ENCODE assay signal across 13 cellular contexts in the genomic region with DNA sequence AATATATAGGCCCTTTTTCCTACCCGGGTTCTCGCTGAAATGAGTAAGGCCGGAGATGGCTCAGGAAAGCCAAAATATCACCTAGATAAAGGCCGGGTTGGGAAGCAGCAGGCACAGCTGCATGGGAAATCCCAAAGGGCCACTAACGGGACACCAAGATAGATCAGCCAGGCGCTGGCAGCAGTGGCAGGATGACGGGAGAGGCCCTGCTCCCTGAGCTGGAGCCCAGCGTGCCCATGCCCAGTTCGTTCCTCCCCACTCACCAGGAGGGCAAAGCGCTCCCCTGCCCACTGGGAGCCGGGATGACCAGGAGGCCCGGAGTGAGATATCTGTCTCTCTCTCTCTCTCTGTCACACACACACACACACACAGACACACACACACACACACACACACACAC.
DNase-seq lines count a peak whose midpoint lies in the region; ATAC-seq, FAIRE-seq and TF ChIP-seq lines count a peak whose summit lies in the region.
"Had no signal": no experiment of that assay in that cellular context is flagged by ENCODE, and none has a peak within 500 bp of the region (broad histone marks: within the 10 kb centered on the region; RNA-seq: fewer than 3 reads in every experiment).

No MANE protein-coding gene starts in this region.

- H3K27me3 ChIP-seq in endothelial cell of umbilical vein (ENCODE audit: control insufficient read depth in 2 of 2, insufficient read depth in 2 of 2, low read length in 2 of 2) (no peaks in the 10 kb centered on the region), trophoblast cell (ENCODE audit: insufficient read depth, low read length) (no peaks in the 10 kb centered on the region)

- H3K4me1 ChIP-seq in ES-I3 (ENCODE audit: insufficient read depth, low read length) (no peaks in the 10 kb centered on the region; the same call in 1 of the 2 replicates), endothelial cell of umbilical vein (ENCODE audit: control insufficient read depth, extremely low read depth, insufficient read depth, low read length) (no peaks in the 10 kb centered on the region), trophoblast cell (ENCODE audit: control insufficient read depth in 1 of 2, insufficient read depth in 2 of 2, low read length in 2 of 2) (peaks cover 0 to 4% of the 10 kb centered on the region in 2 experiments)

- no peak overlapping the region for H3K4ac ChIP-seq in trophoblast cell (ENCODE audit: low read depth, low read length)

- H3K4me3 ChIP-seq in endothelial cell of umbilical vein (replicated peaks in 1 of 3; ENCODE audit: insufficient read depth in 1 of 3, low read depth in 1 of 3, low read length in 3 of 3) (no peak overlapping the region), trophoblast cell (ENCODE audit: low read depth, low read length) (no peak overlapping the region)

- peak overlapping the region; percentile 74; the same call in 1 of the 2 replicates for H3K9ac ChIP-seq in ES-I3 (ENCODE audit: low read depth, low read length)
- H3K9ac ChIP-seq in endothelial cell of umbilical vein (replicated peaks; ENCODE audit: extremely low read depth, insufficient read depth, low read length): no peak overlapping the region
- no peak overlapping the region for H3K9ac ChIP-seq in trophoblast cell (ENCODE audit: low read length)

- H3K9me3 ChIP-seq in ES-I3 (ENCODE audit: control insufficient read depth, insufficient read depth, low read length) (peaks cover 7% of the 10 kb centered on the region; the same call in 1 of the 2 replicates), endothelial cell of umbilical vein (replicated peaks; ENCODE audit: control insufficient read depth, insufficient read depth, low read length) (no peaks in the 10 kb centered on the region), trophoblast cell (ENCODE audit: insufficient read depth, low read depth, low read length) (peaks cover 9% of the 10 kb centered on the region)

- no peak for TF ChIP-seq CTCF in endothelial cell of umbilical vein (IDR thresholded peaks at IDR 0.05; ENCODE audit: extremely low read depth in 1 of 2, insufficient read depth in 1 of 2, low read depth in 1 of 2, low read length in 2 of 2)

- H3K18ac ChIP-seq in trophoblast cell (ENCODE audit: low read length): no peak overlapping the region

- no peak for TF ChIP-seq POLR2A in endothelial cell of umbilical vein (IDR thresholded peaks at IDR 0.05; ENCODE audit: low read depth, low read length)

- dilution Hi-C loops in endothelial cell of umbilical vein (cut with MboI; ENCODE audit: extremely low pct_ligation_motif_present, low sequenced_read_pairs): no loop called here

- CTCF ChIA-PET in endothelial cell of umbilical vein (lab: Charles Lee): interaction anchor here (0.6 to 1.8 kb wide), 12 partner anchors 11 to 1664 kb away, joined by 3 to 8 read pairs (median 4); no protein-coding TSS in a partner anchor

- peak overlapping the region; percentile 21 for H4K12ac ChIP-seq in trophoblast cell (ENCODE audit: low read depth, low read length)

- H4K8ac ChIP-seq in trophoblast cell (ENCODE audit: low read depth, low read length): no peak overlapping the region

- H2AFZ ChIP-seq in endothelial cell of umbilical vein (ENCODE audit: low read depth, low read length) (peak overlapping the region; percentile 97), trophoblast cell (ENCODE audit: insufficient read depth, low read length, poor library complexity) (no peak overlapping the region)

- no peak overlapping the region for H3K23ac ChIP-seq in trophoblast cell (ENCODE audit: low read length)

- H3K36me3 ChIP-seq in ES-I3 (ENCODE audit: insufficient read depth, low read length): no peaks in the 10 kb centered on the region
- no peaks in the 10 kb centered on the region for H3K36me3 ChIP-seq in endothelial cell of umbilical vein (ENCODE audit: control insufficient read depth in 2 of 2, extremely low read depth in 1 of 2, insufficient read depth in 2 of 2, low read length in 2 of 2)
- H3K36me3 ChIP-seq in trophoblast cell (ENCODE audit: control insufficient read depth in 1 of 2, insufficient read depth in 2 of 2, low read length in 2 of 2): peaks cover 0 to 2% of the 10 kb centered on the region in 2 experiments

- no peak overlapping the region for H2BK12ac ChIP-seq in trophoblast cell (ENCODE audit: low read length)

- no peak overlapping the region for H2AK5ac ChIP-seq in trophoblast cell (ENCODE audit: low read length)

- H3K14ac ChIP-seq in trophoblast cell (ENCODE audit: low read length): no peak overlapping the region

- H3K4me2 ChIP-seq in endothelial cell of umbilical vein (ENCODE audit: insufficient read depth, low read length) (no peak overlapping the region), trophoblast cell (ENCODE audit: low read length) (peak overlapping the region; percentile 77)

- DNase-seq in NCI-H2171 treated with DMSO at 0.1 percent for 48 hours (lab: John Stamatoyannopoulos, UW): peak; percentile 2
- no peak for DNase-seq in endothelial cell of umbilical vein (ENCODE audit: low read depth, low spot score)
- no peak for DNase-seq in trophoblast cell
- DNase-seq in activated T-cell treated with anti-CD3 and anti-CD28 coated beads, Interleukin-2, amount 50 U/mL, for 1 hour: no peak
- DNase-seq in SHP77 treated with DMSO at 0.1 percent for 48 hours (lab: John Stamatoyannopoulos, UW): no peak
- no peak for DNase-seq in HTR-8/SVneo (ENCODE audit: insufficient read length, low spot score)
- DNase-seq: AML-193; HCEC 1CT; NCI-H1417 treated with DMSO at 0.1 percent for 48 hours; NCI-H524 treated with DMSO at 0.1 percent for 48 hours; stimulated activated CD4-positive, alpha-beta T cell treated with anti-CD3 and anti-CD28 coated beads, Interleukin-2, amount 100 ng/mL, for 48 hours had no signal

- no peak overlapping the region for H4K91ac ChIP-seq in trophoblast cell (ENCODE audit: low read depth, low read length)

- no CpG with 5 or more reads among the region's 12 CpGs for WGBS in trophoblast cell (ENCODE audit: extremely low coverage, insufficient coverage, insufficient read length)

- H3K79me2 ChIP-seq in endothelial cell of umbilical vein (ENCODE audit: control insufficient read depth, insufficient read depth, low read length) (no peaks in the 10 kb centered on the region), trophoblast cell (ENCODE audit: control insufficient read depth, insufficient read depth, low read length, poor library complexity) (no peaks in the 10 kb centered on the region)

- intact Hi-C loops in endothelial cell of umbilical vein (cut with micrococcal nuclease): loop anchor here (1.0 to 5.0 kb wide), 3 partner anchors 120 to 455 kb away; no protein-coding TSS in a partner anchor

- H3K27ac ChIP-seq in endothelial cell of umbilical vein (ENCODE audit: insufficient read depth, low read depth, low read length) (no peak overlapping the region), trophoblast cell (ENCODE audit: low read depth, low read length) (no peak overlapping the region)

- H2BK5ac ChIP-seq in trophoblast cell (ENCODE audit: low read depth, low read length, poor library complexity): no peak overlapping the region

- no peaks in the 10 kb centered on the region for H3K9me1 ChIP-seq in endothelial cell of umbilical vein (replicated peaks; ENCODE audit: control insufficient read depth, extremely low read depth, insufficient read depth, low read length)

- H4K20me1 ChIP-seq in endothelial cell of umbilical vein (replicated peaks; ENCODE audit: control insufficient read depth, extremely low read depth, insufficient read depth, low read length): no peaks in the 10 kb centered on the region

- BruUV-seq in endothelial cell of umbilical vein (replicated peaks; lab: Mats Ljungman, UMichigan): no TSS peak

- no peak overlapping the region for H2BK120ac ChIP-seq in trophoblast cell (ENCODE audit: insufficient read depth, low read length, poor library complexity)

- no peaks in the 10 kb centered on the region for H3K79me1 ChIP-seq in trophoblast cell (ENCODE audit: low read length)

- FAIRE-seq in endothelial cell of umbilical vein (lab: Jason Lieb, UNC): no peak
- FAIRE-seq in HTR-8/SVneo (lab: Jason Lieb, UNC): no peak

- no peak for ATAC-seq in GM19455 (IDR thresholded peaks at IDR 0.05; ENCODE audit: unreplicated experiment)

- POLR2A ChIA-PET in endothelial cell of umbilical vein (lab: Charles Lee): no interaction called here

TF ChIP-seq in endothelial cell of umbilical vein, 7 proteins besides CTCF, POLR2A, EP300 and RAD21:
- TF ChIP-seq POLR2AphosphoS5 (IDR thresholded peaks at IDR 0.05; ENCODE audit: insufficient read depth, low read depth, low read length) (no peak), GATA2 (IDR thresholded peaks at IDR 0.05; ENCODE audit: insufficient read depth, insufficient read length, low read depth, low read length) (no peak), MYC (IDR thresholded peaks at IDR 0.05; ENCODE audit: low read depth, low read length) (no peak), FOS (IDR thresholded peaks at IDR 0.05; ENCODE audit: borderline replicate concordance, insufficient read depth, low read length) (no peak), EZH2 (IDR thresholded peaks at IDR 0.05; ENCODE audit: borderline replicate concordance, low read depth, low read length, severe bottlenecking) (no peak), JUN (IDR thresholded peaks at IDR 0.05; ENCODE audit: borderline replicate concordance, insufficient read depth, insufficient read length, low read depth) (no peak)
- TF ChIP-seq, protein P1, sequence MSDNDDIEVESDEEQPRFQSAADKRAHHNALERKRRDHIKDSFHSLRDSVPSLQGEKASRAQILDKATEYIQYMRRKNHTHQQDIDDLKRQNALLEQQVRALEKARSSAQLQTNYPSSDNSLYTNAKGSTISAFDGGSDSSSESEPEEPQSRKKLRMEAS (IDR thresholded peaks at IDR 0.05; ENCODE audit: insufficient read depth, insufficient read length): no peak
